In the genomic region with DNA sequence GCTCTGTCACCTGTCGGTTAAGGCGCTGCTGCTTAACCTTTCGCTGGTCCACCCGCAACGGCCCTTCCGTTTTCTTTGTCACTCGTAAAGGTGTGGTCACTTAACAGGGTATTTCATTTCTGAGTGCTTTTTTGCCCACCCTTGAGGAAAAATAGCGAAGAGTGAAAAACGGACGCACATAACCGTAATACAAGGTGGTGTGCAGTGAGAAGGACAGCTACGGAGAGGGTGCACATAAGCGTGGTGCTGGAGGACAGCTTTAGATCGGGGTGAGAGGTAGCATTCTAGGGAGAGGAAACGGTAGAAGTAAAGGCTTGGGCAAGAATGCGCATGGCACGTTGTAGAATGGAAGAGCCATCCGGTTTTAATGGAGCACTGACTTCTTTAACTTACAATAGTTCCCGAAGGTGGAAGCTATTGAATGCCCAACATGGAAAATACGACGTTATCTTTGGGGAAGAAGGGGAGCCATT, we compare ENCODE assay signal across 8 cellular contexts. TPM values are rescaled to one million over a fixed set of nuclear protein-coding genes. Genes with fewer than 3 reads are reported as not detected.
DNase-seq lines count a peak whose midpoint lies in the region; ATAC-seq, FAIRE-seq and TF ChIP-seq lines count a peak whose summit lies in the region.

No MANE protein-coding gene starts in this region.

- intact Hi-C loops in heart right ventricle (cut with DNase I) (no loop called here), left ventricle myocardium superior (cut with micrococcal nuclease) (no loop called here)

- no peak for DNase-seq in heart right ventricle
- no peak for DNase-seq in left ventricle myocardium superior
- DNase-seq in activated T-cell treated with anti-CD3 and anti-CD28 coated beads, Interleukin-2, amount 50 U/mL, for 72 hours, result no peak
- peak; percentile 46 for DNase-seq in hepatic stellate cell (ENCODE audit: low spot score)
- no peak for DNase-seq in small intestine
- DNase-seq in anterior cingulate cortex (lab: John Stamatoyannopoulos, UW), result no peak
- DNase-seq in superior temporal gyrus (ENCODE audit: extremely low spot score), result no peak

- peak overlapping the region; percentile 77 for H3K27ac Mint-ChIP-seq in activated T-cell treated with anti-CD3 and anti-CD28 coated beads, Interleukin-2, amount 50 U/mL, for 72 hours

- no peak for ATAC-seq in heart right ventricle
- ATAC-seq in left ventricle myocardium superior, result no peak
- peak; percentile 15 to 32 for ATAC-seq in activated T-cell treated with anti-CD3 and anti-CD28 coated beads, Interleukin-2, amount 50 U/mL, for 72 hours (replicated peaks in 1 of 2)

- no peak for FAIRE-seq in small intestine (lab: Jason Lieb, UNC)

- H3K27me3 Mint-ChIP-seq in activated T-cell treated with anti-CD3 and anti-CD28 coated beads, Interleukin-2, amount 50 U/mL, for 72 hours (ENCODE audit: low read depth), result no peaks in the 10 kb centered on the region

- peak overlapping the region in 9 of 10 donors; percentile 88 to 98 (median 96) for H3K27ac ChIP-seq in heart right ventricle
- H3K27ac ChIP-seq in HUES6 (ENCODE audit: low read depth, low read length), result peak overlapping the region; percentile 99
- no peak overlapping the region for H3K27ac ChIP-seq in small intestine (ENCODE audit: low read depth in 1 of 2, low read length in 1 of 2)

- H3K9me3 Mint-ChIP-seq in activated T-cell treated with anti-CD3 and anti-CD28 coated beads, Interleukin-2, amount 50 U/mL, for 72 hours, result no peaks in the 10 kb centered on the region

- H3K4me3 Mint-ChIP-seq in activated T-cell treated with anti-CD3 and anti-CD28 coated beads, Interleukin-2, amount 50 U/mL, for 72 hours, result peak overlapping the region; percentile 90 to 91

- no peaks in the 10 kb centered on the region for H3K9me3 ChIP-seq in heart right ventricle
- no peaks in the 10 kb centered on the region for H3K9me3 ChIP-seq in HUES6 (ENCODE audit: control insufficient read depth, insufficient read depth, low read depth, low read length)
- no peaks in the 10 kb centered on the region for H3K9me3 ChIP-seq in small intestine (ENCODE audit: control insufficient read depth, low read depth)

- H3K36me3 ChIP-seq in heart right ventricle (peaks cover 0 to 33% (median 3%) of the 10 kb centered on the region in 9 donors), HUES6 (ENCODE audit: control insufficient read depth, insufficient read depth, low read length) (peaks cover 42% of the 10 kb centered on the region), small intestine (ENCODE audit: control insufficient read depth in 2 of 2, insufficient read depth in 2 of 2, low read length in 2 of 2) (peaks cover 0 to 9% of the 10 kb centered on the region in 2 donors)

- H3K4me3 ChIP-seq in heart right ventricle (peak overlapping the region; percentile 57 to 100 (median 87)), HUES6 (ENCODE audit: low read depth, low read length) (peak overlapping the region; percentile 79), small intestine (ENCODE audit: low read depth in 1 of 2, low read length in 2 of 2) (peak overlapping the region; percentile 86 to 88)

- H3K9ac ChIP-seq in HUES6 (ENCODE audit: low read length), result peak overlapping the region; percentile 91

- 1% methylated on average over 21 of the region's 21 CpGs for WGBS in heart right ventricle, 2 donors
- WGBS in small intestine, 3 donors, result 0 to 1% (median 0%) methylated on average over 21 of the region's 21 CpGs

- no peak for TF ChIP-seq CTCF in heart right ventricle (IDR thresholded peaks at IDR 0.05)

- H3K4me1 ChIP-seq in heart right ventricle, result peaks cover 4 to 45% (median 30%) of the 10 kb centered on the region in 9 donors
- H3K4me1 ChIP-seq in HUES6 (ENCODE audit: control insufficient read depth, insufficient read depth, low read length), result peaks cover 13% of the 10 kb centered on the region
- peaks cover 17% of the 10 kb centered on the region in 2 donors for H3K4me1 ChIP-seq in small intestine (ENCODE audit: control insufficient read depth in 2 of 2, insufficient read depth in 1 of 2, low read depth in 1 of 2, low read length in 1 of 2)

- H3K27me3 ChIP-seq in heart right ventricle (no peaks in the 10 kb centered on the region), HUES6 (ENCODE audit: control insufficient read depth, insufficient read depth, low read length) (no peaks in the 10 kb centered on the region), small intestine (ENCODE audit: control insufficient read depth in 2 of 2, insufficient read depth in 2 of 2, low read length in 2 of 2) (no peaks in the 10 kb centered on the region)

- peaks cover 5 to 26% of the 10 kb centered on the region in 2 donors for H3K36me3 Mint-ChIP-seq in activated T-cell treated with anti-CD3 and anti-CD28 coated beads, Interleukin-2, amount 50 U/mL, for 72 hours (ENCODE audit: insufficient read depth in 2 of 2)

- peaks cover 70% of the 10 kb centered on the region for H3K4me1 Mint-ChIP-seq in activated T-cell treated with anti-CD3 and anti-CD28 coated beads, Interleukin-2, amount 50 U/mL, for 72 hours (ENCODE audit: low read depth)

RNA-seq across cellular contexts. Expression of a gene that starts 0.8 kb away (rescaled TPM):
- 100 to 1,000 TPM in 4 of 10 donors, 10 to 100 TPM in 6; 83.6 to 118 (median 95.9) TPM for total RNA-seq in heart right ventricle
- 100 to 1,000 TPM in 1 of 2 donors, 10 to 100 TPM in 1; 54.7 to 247 TPM for polyA plus RNA-seq in heart right ventricle
- 95.8 TPM for total RNA-seq in left ventricle myocardium superior
- 100 to 1,000 TPM; 179 to 218 TPM for total RNA-seq in activated T-cell treated with anti-CD3 and anti-CD28 coated beads, Interleukin-2, amount 50 U/mL, for 72 hours
- polyA plus RNA-seq in small intestine, result 100 to 1,000 TPM; 101 to 226 (median 138) TPM

RNA-seq across cellular contexts. Expression of a gene that starts 1.2 kb away (rescaled TPM):
- total RNA-seq in heart right ventricle (10 to 100 TPM; 10.5 to 19.2 (median 14.7) TPM), left ventricle myocardium superior (19.6 TPM)
- polyA plus RNA-seq in heart right ventricle (10 to 100 TPM in 1 of 2 donors, 1 to 10 TPM in 1; 7.2 to 14.3 TPM), small intestine (10 to 100 TPM in 1 of 3 donors, 1 to 10 TPM in 2; 7.6 to 13.7 (median 8.6) TPM)
- 10 to 100 TPM; 17.3 to 18.9 TPM for total RNA-seq in activated T-cell treated with anti-CD3 and anti-CD28 coated beads, Interleukin-2, amount 50 U/mL, for 72 hours

RNA-seq across cellular contexts. Expression of a gene that starts 56.9 kb away (rescaled TPM):
- 10 to 100 TPM; 32.2 to 53.4 (median 45.3) TPM for total RNA-seq in heart right ventricle
- 10 to 100 TPM; 12.0 to 24.3 TPM for polyA plus RNA-seq in heart right ventricle
- 48.6 TPM for total RNA-seq in left ventricle myocardium superior
- total RNA-seq in activated T-cell treated with anti-CD3 and anti-CD28 coated beads, Interleukin-2, amount 50 U/mL, for 72 hours, result 1 to 10 TPM; 1.2 to 1.7 TPM
- 100 to 1,000 TPM in 2 of 3 donors, 10 to 100 TPM in 1; 93.7 to 516 (median 230) TPM for polyA plus RNA-seq in small intestine

Comparison
In these comparisons a context has a peak if more than half of its experiments do, and no peak if none do; other contexts are left out.
1. ATAC-seq: peak in activated T-cell treated with anti-CD3 and anti-CD28 coated beads, Interleukin-2, amount 50 U/mL, for 72 hours (2 of 2); none in heart right ventricle (0 of 8) and left ventricle myocardium superior (single experiment).
2. H3K27ac ChIP-seq: peak in heart right ventricle (9 of 10) and HUES6 (single experiment); none in small intestine (0 of 2).
3. RNA of a gene that starts 56.9 kb away (total RNA-seq): 32.2 to 53.4 TPM in heart right ventricle and 48.6 TPM in left ventricle myocardium superior (single experiment); 1.2 to 1.7 TPM in activated T-cell treated with anti-CD3 and anti-CD28 coated beads, Interleukin-2, amount 50 U/mL, for 72 hours; every median in the first group is over 10 times any median in the second.
4. Peak in every context shown above with its lines, with median percentiles within 50 percentile points of each other: H3K4me3 ChIP-seq.